ENCODE assay signal across 20 cellular contexts in genomic region chr4:30828290-30828926, GRCh38.
DNase-seq lines count a peak whose midpoint lies in the region; ATAC-seq, FAIRE-seq and TF ChIP-seq lines count a peak whose summit lies in the region.
"Had no signal": no experiment of that assay in that cellular context is flagged by ENCODE, and none has a peak within 500 bp of the region (broad histone marks: within the 10 kb centered on the region; RNA-seq: fewer than 3 reads in every experiment).

No MANE protein-coding gene starts in this region.

- DNase-seq in BJ (ENCODE audit: low read depth) (peak; percentile 9), HTR-8/SVneo (ENCODE audit: insufficient read length, low spot score) (peak; percentile 4), astrocyte of the hippocampus (ENCODE audit: low read depth, low spot score) (peak; percentile 61), myocyte (ENCODE audit: low read depth) (peak; percentile 32), omental fat pad (ENCODE audit: low spot score) (no peak), HK-2 (ENCODE audit: unreplicated experiment) (no peak)
- DNase-seq in activated effector memory CD4-positive, alpha-beta T cell treated with Interleukin-2 at 50 U/mL for 16 hours = no peak
- DNase-seq: activated CD4-positive, CD25-positive, alpha-beta regulatory T cell; activated naive CD8-positive, alpha-beta T cell treated with anti-CD3 and anti-CD28 coated beads, Interleukin-2, amount 10 ng/mL, durations not matched to agents 7 days and 5 days; activated T-cell treated with anti-CD3 and anti-CD28 coated beads, Interleukin-2, amount 50 U/mL, for 72 hours; central memory CD4-positive, alpha-beta T cell; effector CD4-positive, alpha-beta T cell; heart left ventricle; Karpas-422; naive B cell; NCI-H510A; ovary; SHP77 treated with DMSO at 0.1 percent for 48 hours had no signal

- TF ChIP-seq CTCF in BJ (IDR thresholded peaks at IDR 0.05; ENCODE audit: insufficient read depth, low read depth, low read length) (no peak), omental fat pad (IDR thresholded peaks at IDR 0.05) (no peak)

- no peaks in the 10 kb centered on the region for H3K36me3 ChIP-seq in BJ (ENCODE audit: control insufficient read depth, insufficient read depth, low read length)
- H3K36me3 ChIP-seq: BLaER1, heart left ventricle, ovary had no signal

- no peak for FAIRE-seq in HTR-8/SVneo (lab: Jason Lieb, UNC)

- H3K27me3 ChIP-seq in BJ (ENCODE audit: control insufficient read depth, insufficient read depth, low read length) = no peaks in the 10 kb centered on the region
- H3K27me3 ChIP-seq: BLaER1, heart left ventricle, ovary had no signal

- CTCF ChIA-PET in BJ (lab: Yijun Ruan, JAX) = interaction anchor here (0.7 to 1.2 kb wide), 2 partner anchors 9 to 28 kb away, joined by 3 to 6 read pairs; no protein-coding TSS in a partner anchor

- ATAC-seq in omental fat pad (ENCODE audit: low FRiP score) = no peak
- ATAC-seq: activated T-cell treated with anti-CD3 and anti-CD28 coated beads, Interleukin-2, amount 50 U/mL, for 72 hours; heart left ventricle had no signal

- H3K4me3 ChIP-seq in BJ (ENCODE audit: low read depth, low read length) = no peak overlapping the region
- H3K4me3 ChIP-seq: BLaER1, heart left ventricle, lung, ovary had no signal

- POLR2A ChIA-PET in BJ (lab: Charles Lee) = interaction anchor here (0.7 kb wide), 1 partner anchor 11 kb away, joined by 6 read pairs; no protein-coding TSS in a partner anchor

Comparison
In these comparisons a context has a peak if more than half of its experiments do, and no peak if none do; other contexts are left out.
1. DNase-seq: peak in BJ (single experiment), HTR-8/SVneo (single experiment), astrocyte of the hippocampus (single experiment) and myocyte (single experiment); none in omental fat pad (single experiment), activated effector memory CD4-positive, alpha-beta T cell treated with Interleukin-2 at 50 U/mL for 16 hours (single experiment) and HK-2 (single experiment).